Comparison of ENCODE assay signal across 24 cellular contexts in the genomic region with DNA sequence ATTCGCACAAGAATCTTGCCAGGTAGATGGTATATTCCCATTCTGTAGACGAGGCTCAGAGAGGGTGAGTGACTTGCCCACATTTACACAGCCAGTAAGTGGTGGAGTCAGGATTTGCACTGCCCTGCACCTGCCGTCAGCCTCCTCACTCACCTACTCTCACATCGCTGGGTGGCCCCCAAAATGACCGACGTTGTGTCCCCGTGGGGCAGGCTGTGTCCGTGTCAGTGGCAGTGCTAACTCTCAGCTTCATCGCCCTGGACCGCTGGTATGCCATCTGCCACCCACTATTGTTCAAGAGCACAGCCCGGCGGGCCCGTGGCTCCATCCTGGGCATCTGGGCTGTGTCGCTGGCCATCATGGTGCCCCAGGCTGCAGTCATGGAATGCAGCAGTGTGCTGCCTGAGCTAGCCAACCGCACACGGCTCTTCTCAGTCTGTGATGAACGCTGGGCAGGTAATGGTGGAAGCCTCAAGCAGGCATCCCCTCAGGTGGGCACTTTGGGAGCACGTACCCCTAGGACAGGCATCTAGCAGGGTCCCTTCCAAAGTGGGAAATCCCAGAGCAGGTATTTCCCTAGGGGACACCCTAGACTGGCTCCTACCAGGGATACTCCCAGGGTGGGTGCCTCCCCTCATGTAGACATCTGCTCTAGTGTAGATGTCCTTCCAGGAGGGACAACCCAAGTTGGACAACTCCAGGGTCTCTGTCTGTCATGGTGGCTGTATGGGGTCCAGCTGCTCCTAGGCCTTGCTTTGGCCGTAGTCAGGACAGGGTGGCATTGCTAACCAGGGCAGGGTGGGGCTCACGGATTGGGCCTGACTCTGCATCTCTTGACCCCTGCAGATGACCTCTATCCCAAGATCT. TPM values are rescaled to one million over a fixed set of nuclear protein-coding genes. Genes with fewer than 3 reads are reported as not detected.
"Had no signal": no experiment of that assay in that cellular context is flagged by ENCODE, and none has a peak within 500 bp of the region (broad histone marks: within the 10 kb centered on the region; RNA-seq: fewer than 3 reads in every experiment).

No MANE protein-coding gene starts in this region.

- ATAC-seq: left cardiac atrium; lower lobe of right lung; natural killer cell treated with Interleukin-12 subunit alpha and Interleukin-12 subunit beta and Interleukin-15 and Interleukin-18, amount 100 ng/mL, for 72 hours; pancreas had no signal

- H3K79me2 ChIP-seq: hepatocyte had no signal

- H3K4me1 Mint-ChIP-seq: endodermal cell had no signal

- H3K36me3 Mint-ChIP-seq: natural killer cell treated with Interleukin-12 subunit alpha and Interleukin-12 subunit beta and Interleukin-15 and Interleukin-18, amount 100 ng/mL, for 72 hours had no signal

- H3K27me3 ChIP-seq: pancreas had no signal

- H3K4me3 Mint-ChIP-seq: endodermal cell; memory B cell; natural killer cell treated with Interleukin-12 subunit alpha and Interleukin-12 subunit beta and Interleukin-15 and Interleukin-18, amount 100 ng/mL, for 72 hours; neural progenitor cell had no signal

- H3K4me1 ChIP-seq: neural progenitor cell, prostate gland had no signal

- H3K27ac ChIP-seq: colonic mucosa, hepatocyte, lower lobe of right lung, neural progenitor cell, pancreas, prostate gland, sigmoid colon, skin epidermis had no signal

- H3K36me3 ChIP-seq: colonic mucosa, left ventricle myocardium inferior, lower lobe of right lung, neural progenitor cell, pancreas, prostate gland, sigmoid colon had no signal

- H3K9me3 Mint-ChIP-seq: endodermal cell; memory B cell; natural killer cell treated with Interleukin-12 subunit alpha and Interleukin-12 subunit beta and Interleukin-15 and Interleukin-18, amount 100 ng/mL, for 72 hours; neural progenitor cell had no signal

- H3K9ac ChIP-seq: neural progenitor cell had no signal

- H3K4me3 ChIP-seq: colonic mucosa, hepatocyte, left ventricle myocardium inferior, lower lobe of right lung, neural progenitor cell, pancreas, prostate gland, sigmoid colon, skin epidermis had no signal

- H3K4me2 ChIP-seq: hepatocyte, neural progenitor cell had no signal

- FAIRE-seq: kidney, pancreas had no signal

- DNase-seq: colonic mucosa; effector CD4-positive, alpha-beta T cell; endodermal cell; erythroblast; foreskin melanocyte; head of caudate nucleus; kidney; left cardiac atrium; left ventricle myocardium inferior; lower lobe of right lung; midbrain; occipital lobe; sigmoid colon; stimulated activated CD4-positive, alpha-beta T cell treated with anti-CD3 and anti-CD28 coated beads, Interleukin-2, amount 100 ng/mL, for 24 hours; stimulated activated CD4-positive, alpha-beta T cell treated with anti-CD3 and anti-CD28 coated beads, Interleukin-4, amount 100 ng/mL, for 4 hours; stimulated activated naive CD4-positive, alpha-beta T cell treated with Interleukin-2 at 50 U/mL for 16 hours had no signal

- H3K27ac Mint-ChIP-seq: endodermal cell; memory B cell; natural killer cell treated with Interleukin-12 subunit alpha and Interleukin-12 subunit beta and Interleukin-15 and Interleukin-18, amount 100 ng/mL, for 72 hours; neural progenitor cell had no signal

RNA-seq across cellular contexts. Expression of gene HCRTR1, which starts 3.4 kb away (rescaled TPM):
- total RNA-seq: colonic mucosa; endodermal cell; hepatocyte; lower lobe of right lung; natural killer cell treated with Interleukin-12 subunit alpha and Interleukin-12 subunit beta and Interleukin-15 and Interleukin-18, amount 100 ng/mL, for 72 hours; prostate gland; renal cortical epithelial cell; sigmoid colon had no signal
- polyA plus RNA-seq: hepatocyte had no signal

RNA-seq across cellular contexts. Expression of gene TINAGL1, which starts 44.5 kb away (rescaled TPM):
- total RNA-seq: natural killer cell treated with Interleukin-12 subunit alpha and Interleukin-12 subunit beta and Interleukin-15 and Interleukin-18, amount 100 ng/mL, for 72 hours had no signal
